ENCODE assay signal across 9 cellular contexts in the genomic region with DNA sequence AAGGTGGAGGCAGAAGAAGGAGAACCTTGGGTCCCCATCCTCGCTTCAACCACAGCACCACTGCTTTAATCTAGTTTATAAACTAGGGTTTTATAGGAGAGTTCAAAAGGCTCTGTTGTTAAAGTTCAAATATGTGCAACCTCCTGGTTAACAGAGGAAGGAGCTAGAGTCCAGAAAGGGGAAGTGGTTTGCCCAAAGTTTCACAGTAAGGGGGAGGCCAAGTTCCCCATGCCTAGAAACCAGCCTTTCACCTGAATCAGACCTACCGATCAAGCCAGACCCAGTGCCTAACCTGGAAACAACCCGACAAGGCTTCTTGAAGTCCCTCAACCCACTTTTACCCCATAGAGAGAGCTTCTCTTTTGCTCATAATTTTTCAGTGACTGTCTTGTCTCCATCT.
DNase-seq lines count a peak whose midpoint lies in the region; ATAC-seq and TF ChIP-seq lines count a peak whose summit lies in the region.
"Had no signal": no experiment of that assay in that cellular context is flagged by ENCODE, and none has a peak within 500 bp of the region (broad histone marks: within the 10 kb centered on the region; RNA-seq: fewer than 3 reads in every experiment).

No MANE protein-coding gene starts in this region.

- H3K4me3 Mint-ChIP-seq in activated CD8-positive, alpha-beta memory T cell treated with anti-CD3 and anti-CD28 coated beads, Interleukin-2, amount 10 ng/mL, durations not matched to agents 7 days and 5 days: no peak overlapping the region
- H3K4me3 Mint-ChIP-seq in activated naive CD4-positive, alpha-beta T cell treated with anti-CD3 and anti-CD28 coated beads, Interleukin-2, amount 10 ng/mL, durations not matched to agents 7 days and 5 days: no peak overlapping the region
- H3K4me3 Mint-ChIP-seq in CD4-positive, alpha-beta T cell: no peak overlapping the region

- DNase-seq in AML-193 (lab: John Stamatoyannopoulos, UW): peak; percentile 11 to 29
- DNase-seq in NOMO-1 treated with dmso at 0.1 percent for 144 hours (lab: John Stamatoyannopoulos, UW; ENCODE audit: unreplicated experiment): peak; percentile 86
- DNase-seq in activated CD8-positive, alpha-beta memory T cell treated with anti-CD3 and anti-CD28 coated beads, Interleukin-2, amount 10 ng/mL, durations not matched to agents 7 days and 5 days: no peak
- no peak for DNase-seq in GM03348 (ENCODE audit: low spot score)
- no peak for DNase-seq in activated naive CD4-positive, alpha-beta T cell treated with anti-CD3 and anti-CD28 coated beads, Interleukin-2, amount 10 ng/mL, durations not matched to agents 7 days and 5 days
- DNase-seq in CD4-positive, alpha-beta T cell: no peak
- DNase-seq: activated CD4-positive, alpha-beta T cell treated with anti-CD3 and anti-CD28 coated beads for 1 hour had no signal

- POLR2A ChIA-PET in CD4-positive, alpha-beta T cell (lab: Charles Lee): no interaction called here

- H3K9me3 ChIP-seq in CD4-positive, alpha-beta T cell (ENCODE audit: control insufficient read depth, low read length): no peaks in the 10 kb centered on the region

- no peak for TF ChIP-seq CTCF in CD4-positive, alpha-beta T cell (IDR thresholded peaks at IDR 0.05)

- H3K9me3 Mint-ChIP-seq in activated CD8-positive, alpha-beta memory T cell treated with anti-CD3 and anti-CD28 coated beads, Interleukin-2, amount 10 ng/mL, durations not matched to agents 7 days and 5 days (ENCODE audit: low read depth): peaks cover 2% of the 10 kb centered on the region
- H3K9me3 Mint-ChIP-seq in activated naive CD4-positive, alpha-beta T cell treated with anti-CD3 and anti-CD28 coated beads, Interleukin-2, amount 10 ng/mL, durations not matched to agents 7 days and 5 days: no peaks in the 10 kb centered on the region
- H3K9me3 Mint-ChIP-seq in CD4-positive, alpha-beta T cell: no peaks in the 10 kb centered on the region

- ATAC-seq in GM19328 (IDR thresholded peaks at IDR 0.05; ENCODE audit: unreplicated experiment) (peak; percentile 89), HG03025 (IDR thresholded peaks at IDR 0.05; ENCODE audit: low FRiP score, unreplicated experiment) (peak; percentile 89)
- ATAC-seq in activated CD8-positive, alpha-beta memory T cell treated with anti-CD3 and anti-CD28 coated beads, Interleukin-2, amount 10 ng/mL, durations not matched to agents 7 days and 5 days: no peak
- no peak for ATAC-seq in CD4-positive, alpha-beta T cell (ENCODE audit: poor library complexity)

- no peaks in the 10 kb centered on the region for H3K36me3 Mint-ChIP-seq in activated CD8-positive, alpha-beta memory T cell treated with anti-CD3 and anti-CD28 coated beads, Interleukin-2, amount 10 ng/mL, durations not matched to agents 7 days and 5 days
- peaks cover 1% of the 10 kb centered on the region for H3K36me3 Mint-ChIP-seq in activated naive CD4-positive, alpha-beta T cell treated with anti-CD3 and anti-CD28 coated beads, Interleukin-2, amount 10 ng/mL, durations not matched to agents 7 days and 5 days
- no peaks in the 10 kb centered on the region for H3K36me3 Mint-ChIP-seq in CD4-positive, alpha-beta T cell (ENCODE audit: low read depth)

- no peaks in the 10 kb centered on the region for H3K4me1 Mint-ChIP-seq in activated CD8-positive, alpha-beta memory T cell treated with anti-CD3 and anti-CD28 coated beads, Interleukin-2, amount 10 ng/mL, durations not matched to agents 7 days and 5 days
- H3K4me1 Mint-ChIP-seq in activated naive CD4-positive, alpha-beta T cell treated with anti-CD3 and anti-CD28 coated beads, Interleukin-2, amount 10 ng/mL, durations not matched to agents 7 days and 5 days: no peaks in the 10 kb centered on the region
- no peaks in the 10 kb centered on the region for H3K4me1 Mint-ChIP-seq in CD4-positive, alpha-beta T cell (ENCODE audit: low read depth)

- peaks cover 17% of the 10 kb centered on the region for H3K27me3 Mint-ChIP-seq in activated CD8-positive, alpha-beta memory T cell treated with anti-CD3 and anti-CD28 coated beads, Interleukin-2, amount 10 ng/mL, durations not matched to agents 7 days and 5 days
- peaks cover 20% of the 10 kb centered on the region for H3K27me3 Mint-ChIP-seq in activated naive CD4-positive, alpha-beta T cell treated with anti-CD3 and anti-CD28 coated beads, Interleukin-2, amount 10 ng/mL, durations not matched to agents 7 days and 5 days
- peaks cover 23% of the 10 kb centered on the region for H3K27me3 Mint-ChIP-seq in CD4-positive, alpha-beta T cell

- intact Hi-C loops in CD4-positive, alpha-beta T cell (cut with DNase I, micrococcal nuclease): no loop called here

- H3K27ac ChIP-seq in CD4-positive, alpha-beta T cell (ENCODE audit: low read depth, low read length): no peak overlapping the region

- CTCF ChIA-PET in activated CD8-positive, alpha-beta memory T cell treated with anti-CD3 and anti-CD28 coated beads, Interleukin-2, amount 10 ng/mL, durations not matched to agents 7 days and 5 days (lab: Charles Lee): no interaction called here
- CTCF ChIA-PET in activated naive CD4-positive, alpha-beta T cell treated with anti-CD3 and anti-CD28 coated beads, Interleukin-2, amount 10 ng/mL, durations not matched to agents 7 days and 5 days (lab: Charles Lee): no interaction called here
- CTCF ChIA-PET in CD4-positive, alpha-beta T cell (lab: Charles Lee): no interaction called here

- no peaks in the 10 kb centered on the region for H3K27me3 ChIP-seq in CD4-positive, alpha-beta T cell (ENCODE audit: control insufficient read depth, insufficient read depth, low read length)

- no peak overlapping the region for H3K27ac Mint-ChIP-seq in activated CD8-positive, alpha-beta memory T cell treated with anti-CD3 and anti-CD28 coated beads, Interleukin-2, amount 10 ng/mL, durations not matched to agents 7 days and 5 days
- H3K27ac Mint-ChIP-seq in activated naive CD4-positive, alpha-beta T cell treated with anti-CD3 and anti-CD28 coated beads, Interleukin-2, amount 10 ng/mL, durations not matched to agents 7 days and 5 days: no peak overlapping the region
- no peak overlapping the region for H3K27ac Mint-ChIP-seq in CD4-positive, alpha-beta T cell

Comparison
In these comparisons a context has a peak if more than half of its experiments do, and no peak if none do; other contexts are left out.
1. DNase-seq: peak in AML-193 (2 of 2) and NOMO-1 treated with dmso at 0.1 percent for 144 hours (single experiment); none in activated CD8-positive, alpha-beta memory T cell treated with anti-CD3 and anti-CD28 coated beads, Interleukin-2, amount 10 ng/mL, durations not matched to agents 7 days and 5 days (single experiment), GM03348 (single experiment), activated naive CD4-positive, alpha-beta T cell treated with anti-CD3 and anti-CD28 coated beads, Interleukin-2, amount 10 ng/mL, durations not matched to agents 7 days and 5 days (single experiment) and CD4-positive, alpha-beta T cell (0 of 10).
2. ATAC-seq: peak in GM19328 (single experiment) and HG03025 (single experiment); none in activated CD8-positive, alpha-beta memory T cell treated with anti-CD3 and anti-CD28 coated beads, Interleukin-2, amount 10 ng/mL, durations not matched to agents 7 days and 5 days (single experiment) and CD4-positive, alpha-beta T cell (single experiment).